35 cellular contexts compared by ENCODE assay signal in the genomic region with DNA sequence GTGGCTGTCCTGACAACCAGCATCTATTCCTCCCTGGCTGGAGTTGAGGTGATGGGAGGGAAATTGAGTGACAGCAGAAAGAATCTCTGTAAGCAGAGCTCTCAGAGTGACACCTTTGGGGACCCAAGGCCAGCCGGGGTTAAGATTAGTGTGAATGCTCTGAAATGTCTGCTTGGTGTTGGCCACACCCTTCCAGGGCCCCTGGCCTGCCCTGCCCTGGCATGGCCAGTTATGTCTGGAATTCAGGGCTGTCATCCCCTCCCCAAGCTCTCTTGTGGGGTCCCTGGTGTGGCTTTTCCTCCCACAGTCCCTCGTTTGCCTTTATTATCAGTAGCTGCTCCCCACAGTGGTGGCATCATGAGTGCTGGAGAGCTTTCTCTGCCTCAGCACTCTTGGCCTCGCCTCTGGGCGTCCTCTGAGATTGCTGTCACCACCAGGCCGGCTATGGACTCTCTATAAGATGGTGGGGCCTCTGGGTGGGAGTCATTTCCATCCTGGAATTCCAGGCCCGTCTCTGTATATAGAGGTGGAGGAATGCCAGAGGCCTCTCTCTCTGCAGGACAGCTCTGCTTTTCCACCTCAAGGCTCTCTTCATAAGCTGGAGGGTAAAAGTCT. TPM values are rescaled to one million over a fixed set of nuclear protein-coding genes. Genes with fewer than 3 reads are reported as not detected.
DNase-seq lines count a peak whose midpoint lies in the region; ATAC-seq and TF ChIP-seq lines count a peak whose summit lies in the region.
"Had no signal": no experiment of that assay in that cellular context is flagged by ENCODE, and none has a peak within 500 bp of the region (broad histone marks: within the 10 kb centered on the region; RNA-seq: fewer than 3 reads in every experiment).

No MANE protein-coding gene starts in this region.

- DNase-seq in ascending aorta (ENCODE audit: low spot score in 2 of 2) (no peak), heart right ventricle (no peak), stomach (no peak), colonic mucosa (no peak), T-helper 17 cell (no peak), dorsolateral prefrontal cortex (no peak)
- DNase-seq: activated CD4-positive, alpha-beta T cell treated with anti-CD3 and anti-CD28 coated beads, Interleukin-2, amount 10 ng/mL, durations not matched to agents 24 days and 14 days; activated gamma-delta T cell; activated naive CD8-positive, alpha-beta T cell treated with anti-CD3 and anti-CD28 coated beads for 36 hours; activated T-cell treated with anti-CD3 and anti-CD28 coated beads, Interleukin-2, amount 50 U/mL, for 4 hours; Caco-2; central memory CD4-positive, alpha-beta T cell; DMS79 treated with DMSO at 0.1 percent for 48 hours; Kasumi-1; NCI-H1436; NCI-H2081; NCI-H2227 treated with DMSO at 0.1 percent for 48 hours; NCI-H526; OCI-M1; stimulated activated naive CD8-positive, alpha-beta T cell treated with anti-CD3 and anti-CD28 coated beads, Interleukin-15, amount 100 ng/mL, for 72 hours; T-helper 1 cell had no signal

- H3K4me3 Mint-ChIP-seq in T-helper 17 cell, result no peak overlapping the region
- H3K4me3 Mint-ChIP-seq: activated CD4-positive, alpha-beta T cell treated with anti-CD3 and anti-CD28 coated beads, Interleukin-2, amount 10 ng/mL, durations not matched to agents 24 days and 14 days; activated naive CD8-positive, alpha-beta T cell treated with anti-CD3 and anti-CD28 coated beads for 36 hours; activated T-cell treated with anti-CD3 and anti-CD28 coated beads, Interleukin-2, amount 50 U/mL, for 4 hours; CD14-positive monocyte; dendritic cell treated with granulocyte-macrophage colony-stimulating factor and Interleukin-4, amounts not matched to agents 40 ng/mL and 50 ng/mL, for 4 days; nephron; stimulated activated naive CD8-positive, alpha-beta T cell treated with anti-CD3 and anti-CD28 coated beads, Interleukin-15, amount 100 ng/mL, for 72 hours; type B pancreatic cell; WTC11 had no signal

- intact Hi-C loops in ascending aorta (cut with DNase I), result no loop called here
- intact Hi-C loops in heart right ventricle (cut with DNase I), result no loop called here
- intact Hi-C loops in stomach (cut with DNase I; ENCODE audit: low total_unique reads), result no loop called here
- intact Hi-C loops in colonic mucosa (cut with DNase I), result no loop called here
- intact Hi-C loops in dorsolateral prefrontal cortex (cut with DNase I), result no loop called here

- no peak overlapping the region for H3K27ac Mint-ChIP-seq in T-helper 17 cell
- H3K27ac Mint-ChIP-seq: activated CD4-positive, alpha-beta T cell treated with anti-CD3 and anti-CD28 coated beads, Interleukin-2, amount 10 ng/mL, durations not matched to agents 24 days and 14 days; activated naive CD8-positive, alpha-beta T cell treated with anti-CD3 and anti-CD28 coated beads for 36 hours; dendritic cell treated with granulocyte-macrophage colony-stimulating factor and Interleukin-4, amounts not matched to agents 40 ng/mL and 50 ng/mL, for 4 days; stimulated activated naive CD8-positive, alpha-beta T cell treated with anti-CD3 and anti-CD28 coated beads, Interleukin-15, amount 100 ng/mL, for 72 hours; type B pancreatic cell; WTC11 had no signal

- H3K9me3 ChIP-seq in ascending aorta (no peaks in the 10 kb centered on the region), heart right ventricle (no peaks in the 10 kb centered on the region), muscle layer of colon (ENCODE audit: low read length) (no peaks in the 10 kb centered on the region), stomach (no peaks in the 10 kb centered on the region), colonic mucosa (no peaks in the 10 kb centered on the region), T-helper 17 cell (ENCODE audit: control insufficient read depth, low read length, poor library complexity, severe bottlenecking) (no peaks in the 10 kb centered on the region)
- H3K9me3 ChIP-seq: Caco-2 had no signal

- no peaks in the 10 kb centered on the region for H3K27me3 ChIP-seq in ascending aorta
- H3K27me3 ChIP-seq in heart right ventricle, result no peaks in the 10 kb centered on the region
- H3K27me3 ChIP-seq in muscle layer of colon (ENCODE audit: control insufficient read depth in 1 of 2, insufficient read depth in 2 of 2, low read length in 2 of 2), result no peaks in the 10 kb centered on the region
- H3K27me3 ChIP-seq in stomach, result no peaks in the 10 kb centered on the region
- no peaks in the 10 kb centered on the region for H3K27me3 ChIP-seq in colonic mucosa
- H3K27me3 ChIP-seq in dorsolateral prefrontal cortex, result peaks cover 0 to 3% (median 0%) of the 10 kb centered on the region in 45 donors

- H3K36me3 ChIP-seq in ascending aorta, result peaks cover 0 to 13% of the 10 kb centered on the region in 2 donors
- peaks cover 0 to 17% (median 0%) of the 10 kb centered on the region in 9 donors for H3K36me3 ChIP-seq in heart right ventricle
- H3K36me3 ChIP-seq in muscle layer of colon (ENCODE audit: insufficient read depth, low read length), result peaks cover 2% of the 10 kb centered on the region
- H3K36me3 ChIP-seq in stomach, result peaks cover 0 to under 1% (median under 1%) of the 10 kb centered on the region in 4 donors
- H3K36me3 ChIP-seq in colonic mucosa, result no peaks in the 10 kb centered on the region

- TF ChIP-seq CTCF in ascending aorta (IDR thresholded peaks at IDR 0.05) (no peak), heart right ventricle (IDR thresholded peaks at IDR 0.05) (no peak), stomach (IDR thresholded peaks at IDR 0.05) (no peak), colonic mucosa (IDR thresholded peaks at IDR 0.05) (no peak), dorsolateral prefrontal cortex (IDR thresholded peaks at IDR 0.05 in 54 of 56, conservative IDR thresholded peaks at IDR 0.05 in 2 of 56; ENCODE audit: low read depth in 1 of 56, partially characterized antibody in 56 of 56) (no peak)

- no peak for TF ChIP-seq EP300 in stomach (IDR thresholded peaks at IDR 0.05)

- H3K4me3 ChIP-seq in ascending aorta, result no peak overlapping the region
- H3K4me3 ChIP-seq in heart right ventricle, result no peak overlapping the region
- no peak overlapping the region for H3K4me3 ChIP-seq in muscle layer of colon (ENCODE audit: low read depth in 1 of 2, low read length in 2 of 2)
- no peak overlapping the region for H3K4me3 ChIP-seq in stomach
- H3K4me3 ChIP-seq in colonic mucosa, result no peak overlapping the region
- no peak overlapping the region for H3K4me3 ChIP-seq in dorsolateral prefrontal cortex
- H3K4me3 ChIP-seq: SK-N-MC, smooth muscle cell had no signal

- TF ChIP-seq POLR2A in stomach (IDR thresholded peaks at IDR 0.05), result no peak

- H3K9ac ChIP-seq in muscle layer of colon (ENCODE audit: low read length) (no peak overlapping the region), colonic mucosa (ENCODE audit: low read depth in 2 of 2, low read length in 2 of 2) (no peak overlapping the region)

- H3K27me3 Mint-ChIP-seq in T-helper 17 cell, result peaks cover 32% of the 10 kb centered on the region
- H3K27me3 Mint-ChIP-seq: dendritic cell treated with granulocyte-macrophage colony-stimulating factor and Interleukin-4, amounts not matched to agents 40 ng/mL and 50 ng/mL, for 4 days had no signal

- ATAC-seq in heart right ventricle (peak in 7 of 8 donors; percentile 11 to 60 (median 37)), T-helper 17 cell (no peak), HG02970 (IDR thresholded peaks at IDR 0.05; ENCODE audit: low FRiP score, unreplicated experiment) (no peak)
- ATAC-seq: activated T-cell treated with anti-CD3 and anti-CD28 coated beads, Interleukin-2, amount 50 U/mL, for 4 hours; stimulated activated naive CD8-positive, alpha-beta T cell treated with anti-CD3 and anti-CD28 coated beads, Interleukin-15, amount 100 ng/mL, for 72 hours; WTC11 had no signal

- H3K27ac ChIP-seq in ascending aorta (peak overlapping the region; percentile 72 to 88), heart right ventricle (peak overlapping the region; percentile 27 to 83 (median 77)), muscle layer of colon (ENCODE audit: low read depth, low read length) (peak overlapping the region; percentile 78), stomach (peak overlapping the region in 3 of 5 donors; percentile 26 to 74 (median 64)), colonic mucosa (no peak overlapping the region), dorsolateral prefrontal cortex (peak overlapping the region in 2 of 59 donors; percentile 16 to 18)
- H3K27ac ChIP-seq: RWPE1, SK-N-MC had no signal

- H3K4me1 ChIP-seq in ascending aorta (peaks cover 0 to 16% of the 10 kb centered on the region in 2 donors), heart right ventricle (peaks cover 11 to 52% (median 29%) of the 10 kb centered on the region in 9 donors), muscle layer of colon (ENCODE audit: insufficient read depth, low read length) (peaks cover 73% of the 10 kb centered on the region), stomach (peaks cover 10 to 37% (median 20%) of the 10 kb centered on the region in 4 donors), colonic mucosa (no peaks in the 10 kb centered on the region)
- H3K4me1 ChIP-seq: Caco-2 had no signal

- no peaks in the 10 kb centered on the region for H3K36me3 Mint-ChIP-seq in T-helper 17 cell (ENCODE audit: low read depth)
- H3K36me3 Mint-ChIP-seq: activated naive CD8-positive, alpha-beta T cell treated with anti-CD3 and anti-CD28 coated beads for 36 hours; WTC11 had no signal

- 38 to 47% methylated on average over 6 of the region's 6 CpGs for WGBS in heart right ventricle, 2 donors
- 63 to 79% (median 77%) methylated on average over 6 of the region's 6 CpGs for WGBS in stomach, 5 donors

- no peaks in the 10 kb centered on the region for H3K4me1 Mint-ChIP-seq in T-helper 17 cell
- H3K4me1 Mint-ChIP-seq: activated CD4-positive, alpha-beta T cell treated with anti-CD3 and anti-CD28 coated beads, Interleukin-2, amount 10 ng/mL, durations not matched to agents 24 days and 14 days; activated naive CD8-positive, alpha-beta T cell treated with anti-CD3 and anti-CD28 coated beads for 36 hours; stimulated activated naive CD8-positive, alpha-beta T cell treated with anti-CD3 and anti-CD28 coated beads, Interleukin-15, amount 100 ng/mL, for 72 hours; WTC11 had no signal

RNA-seq across cellular contexts. Expression of gene TMEM252, which starts 3.7 kb away (rescaled TPM):
- total RNA-seq in ascending aorta (not detected), heart right ventricle (under 1 TPM in 1 of 10 donors, not detected in 9; 0.51 TPM), stomach (not detected), colonic mucosa (not detected), T-helper 17 cell (not detected), dorsolateral prefrontal cortex (under 1 TPM in 2 of 120 experiments, not detected in 118; 0.28 to 0.52 TPM)
- polyA plus RNA-seq in heart right ventricle (under 1 TPM in 1 of 2 donors, not detected in 1; 0.03 TPM), stomach (not detected)
- total RNA-seq: A172; activated CD4-positive, alpha-beta T cell treated with anti-CD3 and anti-CD28 coated beads, Interleukin-2, amount 10 ng/mL, durations not matched to agents 24 days and 14 days; activated naive CD8-positive, alpha-beta T cell treated with anti-CD3 and anti-CD28 coated beads for 36 hours; activated T-cell treated with anti-CD3 and anti-CD28 coated beads, Interleukin-2, amount 50 U/mL, for 4 hours; Caco-2; mononuclear cell; osteoblast; pulmonary artery endothelial cell; smooth muscle cell; WTC11 had no signal
- polyA plus RNA-seq: CD14-positive monocyte, smooth muscle cell had no signal

Comparison
In these comparisons a context has a peak if more than half of its experiments do, and no peak if none do; other contexts are left out.
1. ATAC-seq: peak in heart right ventricle (7 of 8); none in T-helper 17 cell (single experiment) and HG02970 (single experiment).